ENCODE assay signal across 8 cellular contexts in the genomic region with DNA sequence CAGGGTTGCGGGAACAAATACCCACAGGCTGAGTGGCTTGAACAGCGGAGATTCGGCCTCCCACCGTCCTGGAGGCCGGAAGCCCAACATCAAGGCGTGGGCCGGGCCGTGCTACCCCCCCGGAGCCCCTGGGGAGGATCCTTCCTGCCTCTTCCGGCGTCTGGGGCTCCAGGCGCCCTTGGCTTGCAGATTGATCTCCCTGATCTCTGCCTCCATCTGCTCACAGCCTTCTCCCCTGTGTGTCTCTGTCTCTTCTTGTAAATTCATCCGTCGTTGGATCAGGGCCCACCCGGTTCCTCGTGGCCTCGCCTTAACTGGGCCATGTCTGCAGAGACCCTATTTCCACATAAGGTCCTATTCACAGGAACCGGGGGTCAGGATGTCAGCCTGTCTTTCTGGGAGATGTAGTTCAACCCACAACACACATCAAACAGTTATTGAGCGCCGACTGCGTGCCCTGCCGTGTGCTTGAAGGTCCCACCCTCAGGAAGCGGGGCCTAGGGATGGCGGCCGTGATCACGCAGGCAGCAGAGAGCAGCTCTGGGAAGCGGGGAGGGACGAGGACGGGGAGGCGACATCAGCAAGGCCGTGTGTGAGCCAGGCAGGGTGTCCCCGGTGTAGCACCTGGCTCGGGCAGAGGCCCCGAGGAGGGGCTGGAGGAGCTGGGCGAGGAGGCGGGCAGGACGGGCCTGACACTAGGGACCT. TPM values are rescaled to one million over a fixed set of nuclear protein-coding genes. Genes with fewer than 3 reads are reported as not detected.
DNase-seq lines count a peak whose midpoint lies in the region; ATAC-seq, FAIRE-seq and TF ChIP-seq lines count a peak whose summit lies in the region.

No MANE protein-coding gene starts in this region.

- H3K27ac ChIP-seq in BLaER1 treated with 17β-estradiol and CSF1 and Interleukin-3, amounts not matched to agents 10 nM and 100 nM: peak overlapping the region; percentile 40 to 85 (median 78); a peak in 21 of 22 replicates
- no peak overlapping the region for H3K27ac ChIP-seq in endothelial cell of umbilical vein (ENCODE audit: insufficient read depth, low read depth, low read length)

- H3K4me1 Mint-ChIP-seq in activated CD8-positive, alpha-beta T cell treated with anti-CD3 and anti-CD28 coated beads for 36 hours (ENCODE audit: low read depth): peaks cover 19% of the 10 kb centered on the region

- dilution Hi-C loops in endothelial cell of umbilical vein (cut with MboI; ENCODE audit: extremely low pct_ligation_motif_present, low sequenced_read_pairs): no loop called here

- intact Hi-C loops in activated CD8-positive, alpha-beta T cell treated with anti-CD3 and anti-CD28 coated beads for 36 hours (cut with micrococcal nuclease): no loop called here
- intact Hi-C loops in endothelial cell of umbilical vein (cut with micrococcal nuclease): no loop called here

- CTCF ChIA-PET in activated CD8-positive, alpha-beta T cell treated with anti-CD3 and anti-CD28 coated beads for 36 hours (lab: Charles Lee): interaction anchor here (0.6 to 2.3 kb wide), 2 partner anchors 27 to 62 kb away, joined by 3 to 8 read pairs; no protein-coding TSS in a partner anchor
- CTCF ChIA-PET in endothelial cell of umbilical vein (lab: Charles Lee): no interaction called here

- peak; percentile 64 for ATAC-seq in activated CD8-positive, alpha-beta T cell treated with anti-CD3 and anti-CD28 coated beads for 36 hours
- no peak for ATAC-seq in GM18861 (IDR thresholded peaks at IDR 0.05; ENCODE audit: unreplicated experiment)

- H3K4me1 ChIP-seq in BLaER1 treated with 17β-estradiol and CSF1 and Interleukin-3, amounts not matched to agents 10 nM and 100 nM: peaks cover 48 to 60% (median 58%) of the 10 kb centered on the region in 10 experiments
- peaks cover 8% of the 10 kb centered on the region for H3K4me1 ChIP-seq in endothelial cell of umbilical vein (ENCODE audit: control insufficient read depth, extremely low read depth, insufficient read depth, low read length)

- peaks cover 0 to 18% (median 5%) of the 10 kb centered on the region in 11 experiments; a peak in 9 of 22 replicates for H4K20me1 ChIP-seq in BLaER1 treated with 17β-estradiol and CSF1 and Interleukin-3, amounts not matched to agents 10 nM and 100 nM
- H4K20me1 ChIP-seq in endothelial cell of umbilical vein (replicated peaks; ENCODE audit: control insufficient read depth, extremely low read depth, insufficient read depth, low read length): no peaks in the 10 kb centered on the region

- H3K4me3 ChIP-seq in BLaER1 treated with 17β-estradiol and CSF1 and Interleukin-3, amounts not matched to agents 10 nM and 100 nM: peak overlapping the region; percentile 33 to 68 (median 54); a peak in 19 of 20 replicates
- peak overlapping the region; percentile 62 for H3K4me3 ChIP-seq in Jurkat, Clone E6-1 (ENCODE audit: low read length)
- H3K4me3 ChIP-seq in endothelial cell of umbilical vein (replicated peaks in 1 of 3; ENCODE audit: insufficient read depth in 1 of 3, low read depth in 1 of 3, low read length in 3 of 3): no peak overlapping the region

- H3K9me3 ChIP-seq in BLaER1 treated with 17β-estradiol and CSF1 and Interleukin-3, amounts not matched to agents 10 nM and 100 nM (replicated peaks in 1 of 11): no peaks in the 10 kb centered on the region
- no peaks in the 10 kb centered on the region for H3K9me3 ChIP-seq in endothelial cell of umbilical vein (replicated peaks; ENCODE audit: control insufficient read depth, insufficient read depth, low read length)

- peak overlapping the region; percentile 66 to 79 (median 75) for H3K9ac ChIP-seq in BLaER1 treated with 17β-estradiol and CSF1 and Interleukin-3, amounts not matched to agents 10 nM and 100 nM
- H3K9ac ChIP-seq in endothelial cell of umbilical vein (replicated peaks; ENCODE audit: extremely low read depth, insufficient read depth, low read length): no peak overlapping the region

- peaks cover 14% of the 10 kb centered on the region for H3K36me3 Mint-ChIP-seq in activated CD8-positive, alpha-beta T cell treated with anti-CD3 and anti-CD28 coated beads for 36 hours (ENCODE audit: low read depth)

- H3K4me2 ChIP-seq in BLaER1 treated with 17β-estradiol and CSF1 and Interleukin-3, amounts not matched to agents 10 nM and 100 nM: peak overlapping the region; percentile 82 to 98 (median 92)
- H3K4me2 ChIP-seq in endothelial cell of umbilical vein (ENCODE audit: insufficient read depth, low read length): peak overlapping the region; percentile 1

- no peaks in the 10 kb centered on the region for H3K9me3 Mint-ChIP-seq in activated CD8-positive, alpha-beta T cell treated with anti-CD3 and anti-CD28 coated beads for 36 hours

- H3K79me2 ChIP-seq in endothelial cell of umbilical vein (ENCODE audit: control insufficient read depth, insufficient read depth, low read length): no peaks in the 10 kb centered on the region

- peaks cover 0 to 21% (median 10%) of the 10 kb centered on the region in 11 experiments; a peak in 15 of 22 replicates for H3K36me3 ChIP-seq in BLaER1 treated with 17β-estradiol and CSF1 and Interleukin-3, amounts not matched to agents 10 nM and 100 nM
- H3K36me3 ChIP-seq in endothelial cell of umbilical vein (ENCODE audit: control insufficient read depth in 2 of 2, extremely low read depth in 1 of 2, insufficient read depth in 2 of 2, low read length in 2 of 2): no peaks in the 10 kb centered on the region

- H3K27me3 Mint-ChIP-seq in activated CD8-positive, alpha-beta T cell treated with anti-CD3 and anti-CD28 coated beads for 36 hours: no peaks in the 10 kb centered on the region

- peak overlapping the region; percentile 50 for H2AFZ ChIP-seq in endothelial cell of umbilical vein (ENCODE audit: low read depth, low read length)

- H3K27me3 ChIP-seq in BLaER1 treated with 17β-estradiol and CSF1 and Interleukin-3, amounts not matched to agents 10 nM and 100 nM: no peaks in the 10 kb centered on the region
- no peaks in the 10 kb centered on the region for H3K27me3 ChIP-seq in endothelial cell of umbilical vein (ENCODE audit: control insufficient read depth in 2 of 2, insufficient read depth in 2 of 2, low read length in 2 of 2)

- no peak for TF ChIP-seq CTCF in activated CD8-positive, alpha-beta T cell treated with anti-CD3 and anti-CD28 coated beads for 36 hours (IDR thresholded peaks at IDR 0.05)
- TF ChIP-seq CTCF in endothelial cell of umbilical vein (IDR thresholded peaks at IDR 0.05; ENCODE audit: extremely low read depth in 1 of 2, insufficient read depth in 1 of 2, low read depth in 1 of 2, low read length in 2 of 2): no peak

- H3K4me3 Mint-ChIP-seq in activated CD8-positive, alpha-beta T cell treated with anti-CD3 and anti-CD28 coated beads for 36 hours: peak overlapping the region; percentile 75

- TF ChIP-seq POLR2A in endothelial cell of umbilical vein (IDR thresholded peaks at IDR 0.05; ENCODE audit: low read depth, low read length): no peak

- H3K9me1 ChIP-seq in endothelial cell of umbilical vein (replicated peaks; ENCODE audit: control insufficient read depth, extremely low read depth, insufficient read depth, low read length): no peaks in the 10 kb centered on the region

- H3K27ac Mint-ChIP-seq in activated CD8-positive, alpha-beta T cell treated with anti-CD3 and anti-CD28 coated beads for 36 hours: peak overlapping the region; percentile 95

- BruUV-seq in endothelial cell of umbilical vein (replicated peaks; lab: Mats Ljungman, UMichigan): no TSS peak

- no peak for FAIRE-seq in endothelial cell of umbilical vein (lab: Jason Lieb, UNC)

- POLR2A ChIA-PET in activated CD8-positive, alpha-beta T cell treated with anti-CD3 and anti-CD28 coated beads for 36 hours (lab: Charles Lee): interaction anchor here (1.1 to 1.6 kb wide), 2 partner anchors 11 to 556 kb away, joined by 3 to 4 read pairs; no protein-coding TSS in a partner anchor
- POLR2A ChIA-PET in endothelial cell of umbilical vein (lab: Charles Lee): no interaction called here

- peak; percentile 91 for DNase-seq in Jurkat, Clone E6-1 (ENCODE audit: low read depth, low spot score)
- DNase-seq in activated CD8-positive, alpha-beta T cell treated with anti-CD3 and anti-CD28 coated beads for 36 hours: peak; percentile 75
- DNase-seq in endothelial cell of umbilical vein (ENCODE audit: low read depth, low spot score) (no peak), non-pigmented ciliary epithelial cell (ENCODE audit: low read depth) (peak; percentile 65), HuH-7.5 (ENCODE audit: low spot score) (no peak), NCI-H2029 treated with DMSO at 0.1 percent for 48 hours (lab: John Stamatoyannopoulos, UW) (no peak)

RNA-seq across cellular contexts. Expression of a gene that starts 21.3 kb away (rescaled TPM):
- polyA plus RNA-seq in Jurkat, Clone E6-1 (2012; ENCODE audit: insufficient read depth, insufficient read length): 3.7 TPM
- under 1 TPM; 0.18 TPM for total RNA-seq in activated CD8-positive, alpha-beta T cell treated with anti-CD3 and anti-CD28 coated beads for 36 hours
- total RNA-seq in endothelial cell of umbilical vein: 0.37 and 0.53 TPM in 2 replicates
- 0.18 TPM in 2 replicates for polyA plus RNA-seq in endothelial cell of umbilical vein
- 0.27 and 0.31 TPM in 2 replicates for polyA plus RNA-seq in endothelial cell of umbilical vein (2011; cell fraction: cytosol; rRNA removed)
- polyA plus RNA-seq in endothelial cell of umbilical vein (2011; cell fraction: nucleus; rRNA removed): 0.27 and 0.30 TPM in 2 replicates
- polyA plus RNA-seq in endothelial cell of umbilical vein (2012): 1.1 and 1.7 TPM in 2 replicates
- polyA minus RNA-seq in endothelial cell of umbilical vein: 0.15 and 0.32 TPM in 2 replicates
- 8.2 TPM for polyA minus RNA-seq in endothelial cell of umbilical vein (2011; cell fraction: cytosol; rRNA and poly(A)+ RNA removed)
- 0.24 and 0.29 TPM in 2 replicates for polyA minus RNA-seq in endothelial cell of umbilical vein (2011; cell fraction: nucleus; rRNA and poly(A)+ RNA removed)

RNA-seq across cellular contexts. Expression of a gene that starts 22.4 kb away (rescaled TPM):
- 112 TPM for polyA plus RNA-seq in Jurkat, Clone E6-1 (2012; ENCODE audit: insufficient read depth, insufficient read length)
- 10 to 100 TPM; 66.6 to 67.9 TPM for total RNA-seq in activated CD8-positive, alpha-beta T cell treated with anti-CD3 and anti-CD28 coated beads for 36 hours
- 46.7 and 50.6 TPM in 2 replicates for total RNA-seq in endothelial cell of umbilical vein
- polyA plus RNA-seq in endothelial cell of umbilical vein: 38.9 and 50.8 TPM in 2 replicates
- polyA plus RNA-seq in endothelial cell of umbilical vein (2011; cell fraction: cytosol; rRNA removed): 14.6 and 23.5 TPM in 2 replicates
- polyA plus RNA-seq in endothelial cell of umbilical vein (2011; cell fraction: nucleus; rRNA removed): 92.7 and 128 TPM in 2 replicates
- 45.1 and 59.0 TPM in 2 replicates for polyA plus RNA-seq in endothelial cell of umbilical vein (2012)
- 39.6 and 56.0 TPM in 2 replicates for polyA minus RNA-seq in endothelial cell of umbilical vein
- polyA minus RNA-seq in endothelial cell of umbilical vein (2011; cell fraction: cytosol; rRNA and poly(A)+ RNA removed): 72.6 TPM
- 19.3 and 29.1 TPM in 2 replicates for polyA minus RNA-seq in endothelial cell of umbilical vein (2011; cell fraction: nucleus; rRNA and poly(A)+ RNA removed)

RNA-seq across cellular contexts. Expression of a gene that starts 28.7 kb away (rescaled TPM):
- polyA plus RNA-seq in Jurkat, Clone E6-1 (2012; ENCODE audit: insufficient read depth, insufficient read length): 0.74 TPM
- total RNA-seq in activated CD8-positive, alpha-beta T cell treated with anti-CD3 and anti-CD28 coated beads for 36 hours: under 1 TPM in 1 of 2 experiments, not detected in 1; 0.16 TPM
- total RNA-seq in endothelial cell of umbilical vein: not detected in 2 replicates
- 0.06 and 0.07 TPM in 2 replicates for polyA plus RNA-seq in endothelial cell of umbilical vein
- polyA plus RNA-seq in endothelial cell of umbilical vein (2011; cell fraction: cytosol; rRNA removed): not detected in 2 replicates
- polyA plus RNA-seq in endothelial cell of umbilical vein (2011; cell fraction: nucleus; rRNA removed): 0.16 TPM in 1 of 2 replicates, not detected in the other
- not detected in 2 replicates for polyA plus RNA-seq in endothelial cell of umbilical vein (2012)
- polyA minus RNA-seq in endothelial cell of umbilical vein: not detected in 2 replicates
- polyA minus RNA-seq in endothelial cell of umbilical vein (2011; cell fraction: cytosol; rRNA and poly(A)+ RNA removed): not detected
- not detected in 2 replicates for polyA minus RNA-seq in endothelial cell of umbilical vein (2011; cell fraction: nucleus; rRNA and poly(A)+ RNA removed)

RNA-seq across cellular contexts. Expression of a gene that starts 38.6 kb away (rescaled TPM):
- 270 TPM for polyA plus RNA-seq in Jurkat, Clone E6-1 (2012; ENCODE audit: insufficient read depth, insufficient read length)
- 100 to 1,000 TPM; 159 to 160 TPM for total RNA-seq in activated CD8-positive, alpha-beta T cell treated with anti-CD3 and anti-CD28 coated beads for 36 hours
- 466 and 485 TPM in 2 replicates for total RNA-seq in endothelial cell of umbilical vein
- polyA plus RNA-seq in endothelial cell of umbilical vein: 661 and 823 TPM in 2 replicates
- 394 and 493 TPM in 2 replicates for polyA plus RNA-seq in endothelial cell of umbilical vein (2011; cell fraction: cytosol; rRNA removed)
- 207 and 221 TPM in 2 replicates for polyA plus RNA-seq in endothelial cell of umbilical vein (2011; cell fraction: nucleus; rRNA removed)
- 344 and 487 TPM in 2 replicates for polyA plus RNA-seq in endothelial cell of umbilical vein (2012)
- polyA minus RNA-seq in endothelial cell of umbilical vein: 236 and 243 TPM in 2 replicates
- 264 TPM for polyA minus RNA-seq in endothelial cell of umbilical vein (2011; cell fraction: cytosol; rRNA and poly(A)+ RNA removed)
- polyA minus RNA-seq in endothelial cell of umbilical vein (2011; cell fraction: nucleus; rRNA and poly(A)+ RNA removed): 45.2 and 64.3 TPM in 2 replicates

RNA-seq across cellular contexts. Expression of a gene that starts 52.1 kb away (rescaled TPM):
- polyA plus RNA-seq in Jurkat, Clone E6-1 (2012; ENCODE audit: insufficient read depth, insufficient read length): 66.0 TPM
- 100 to 1,000 TPM in 1 of 2 experiments, 10 to 100 TPM in 1; 99.1 to 101 TPM for total RNA-seq in activated CD8-positive, alpha-beta T cell treated with anti-CD3 and anti-CD28 coated beads for 36 hours
- 58.4 and 61.3 TPM in 2 replicates for total RNA-seq in endothelial cell of umbilical vein
- 19.2 and 20.5 TPM in 2 replicates for polyA plus RNA-seq in endothelial cell of umbilical vein
- 18.8 and 27.0 TPM in 2 replicates for polyA plus RNA-seq in endothelial cell of umbilical vein (2011; cell fraction: cytosol; rRNA removed)
- polyA plus RNA-seq in endothelial cell of umbilical vein (2011; cell fraction: nucleus; rRNA removed): 20.9 and 24.6 TPM in 2 replicates
- polyA plus RNA-seq in endothelial cell of umbilical vein (2012): 35.7 and 49.8 TPM in 2 replicates
- 6.4 and 7.9 TPM in 2 replicates for polyA minus RNA-seq in endothelial cell of umbilical vein
- polyA minus RNA-seq in endothelial cell of umbilical vein (2011; cell fraction: cytosol; rRNA and poly(A)+ RNA removed): 23.1 TPM
- polyA minus RNA-seq in endothelial cell of umbilical vein (2011; cell fraction: nucleus; rRNA and poly(A)+ RNA removed): 7.1 and 16.3 TPM in 2 replicates

Comparison
In these comparisons a context has a peak if more than half of its experiments do, and no peak if none do; other contexts are left out.
1. H3K4me3 ChIP-seq: peak in BLaER1 treated with 17β-estradiol and CSF1 and Interleukin-3, amounts not matched to agents 10 nM and 100 nM (10 of 10) and Jurkat, Clone E6-1 (single experiment); none in endothelial cell of umbilical vein (0 of 3).
2. DNase-seq: peak in Jurkat, Clone E6-1 (single experiment), activated CD8-positive, alpha-beta T cell treated with anti-CD3 and anti-CD28 coated beads for 36 hours (single experiment) and non-pigmented ciliary epithelial cell (single experiment); none in endothelial cell of umbilical vein (single experiment), HuH-7.5 (single experiment) and NCI-H2029 treated with DMSO at 0.1 percent for 48 hours (single experiment).